ENCODE assay signal across 31 cellular contexts in genomic region chrX:56623316-56623715, GRCh38.
"Had no signal": no experiment of that assay in that cellular context is flagged by ENCODE, and none has a peak within 500 bp of the region (broad histone marks: within the 10 kb centered on the region; RNA-seq: fewer than 3 reads in every experiment).

No MANE protein-coding gene starts in this region.

- FAIRE-seq: TTC549 had no signal

- ATAC-seq: activated CD8-positive, alpha-beta T cell treated with anti-CD3 and anti-CD28 coated beads for 36 hours; activated naive CD4-positive, alpha-beta T cell treated with anti-CD3 and anti-CD28 coated beads, Interleukin-2, amount 50 U/mL, for 72 hours; activated T-cell treated with anti-CD3 and anti-CD28 coated beads, Interleukin-2, amount 50 U/mL, for 4 hours; activated T-cell treated with anti-CD3 and anti-CD28 coated beads, Interleukin-2, amount 50 U/mL, for 72 hours; activated T-helper 17 cell treated with anti-CD3 and anti-CD28 coated beads, Interleukin-2, amount 50 U/mL, for 72 hours; body of pancreas had no signal

- DNase-seq: activated B cell treated with CpG ODN at 0.5 μM for 24 hours; activated CD4-positive, alpha-beta memory T cell treated with anti-CD3 and anti-CD28 coated beads for 36 hours; activated CD4-positive, alpha-beta T cell treated with anti-CD3 and anti-CD28 coated beads for 4 hours; activated CD4-positive, alpha-beta T cell treated with anti-CD3 and anti-CD28 coated beads, Interleukin-2, amount 10 ng/mL, durations not matched to agents 24 days and 14 days; activated CD4-positive, alpha-beta T cell treated with anti-CD3 and anti-CD28 coated beads, Interleukin-2, amount 50 U/mL, for 1 hour; activated CD4-positive, alpha-beta T cell treated with anti-CD3 and anti-CD28 coated beads, Interleukin-2, amount 50 U/mL, for 4 hours; activated CD4-positive, CD25-positive, alpha-beta regulatory T cell treated with anti-CD3 and anti-CD28 coated beads, Interleukin-2, amount 50 U/mL, for 72 hours; activated CD8-positive, alpha-beta memory T cell treated with anti-CD3 and anti-CD28 coated beads, Interleukin-2, amount 50 U/mL, for 4 hours; activated CD8-positive, alpha-beta T cell treated with anti-CD3 and anti-CD28 coated beads for 36 hours; activated effector memory CD4-positive, alpha-beta T cell treated with anti-CD3 and anti-CD28 coated beads, Interleukin-2, amount 50 U/mL, for 16 hours; activated gamma-delta T cell treated with Interleukin-2 at 50 U/mL for 16 hours; activated naive CD4-positive, alpha-beta T cell; activated naive CD4-positive, alpha-beta T cell treated with anti-CD3 and anti-CD28 coated beads for 36 hours; activated naive CD4-positive, alpha-beta T cell treated with anti-CD3 and anti-CD28 coated beads, Interleukin-2, amount 50 U/mL, for 16 hours; activated naive CD8-positive, alpha-beta T cell treated with anti-CD3 and anti-CD28 coated beads for 36 hours; activated T-cell treated with anti-CD3 and anti-CD28 coated beads for 4 hours; activated T-cell treated with anti-CD3 and anti-CD28 coated beads, Interleukin-2, amount 50 U/mL, for 1 hour; activated T-cell treated with anti-CD3 and anti-CD28 coated beads, Interleukin-2, amount 50 U/mL, for 4 hours; activated T-cell treated with anti-CD3 and anti-CD28 coated beads, Interleukin-2, amount 50 U/mL, for 72 hours; adrenal gland; amniotic stem cell; aorta; body of pancreas; brain microvascular endothelial cell; central memory CD4-positive, alpha-beta T cell; T-helper 1 cell; T-helper 2 cell; T-helper 9 cell had no signal
